In the genomic region with DNA sequence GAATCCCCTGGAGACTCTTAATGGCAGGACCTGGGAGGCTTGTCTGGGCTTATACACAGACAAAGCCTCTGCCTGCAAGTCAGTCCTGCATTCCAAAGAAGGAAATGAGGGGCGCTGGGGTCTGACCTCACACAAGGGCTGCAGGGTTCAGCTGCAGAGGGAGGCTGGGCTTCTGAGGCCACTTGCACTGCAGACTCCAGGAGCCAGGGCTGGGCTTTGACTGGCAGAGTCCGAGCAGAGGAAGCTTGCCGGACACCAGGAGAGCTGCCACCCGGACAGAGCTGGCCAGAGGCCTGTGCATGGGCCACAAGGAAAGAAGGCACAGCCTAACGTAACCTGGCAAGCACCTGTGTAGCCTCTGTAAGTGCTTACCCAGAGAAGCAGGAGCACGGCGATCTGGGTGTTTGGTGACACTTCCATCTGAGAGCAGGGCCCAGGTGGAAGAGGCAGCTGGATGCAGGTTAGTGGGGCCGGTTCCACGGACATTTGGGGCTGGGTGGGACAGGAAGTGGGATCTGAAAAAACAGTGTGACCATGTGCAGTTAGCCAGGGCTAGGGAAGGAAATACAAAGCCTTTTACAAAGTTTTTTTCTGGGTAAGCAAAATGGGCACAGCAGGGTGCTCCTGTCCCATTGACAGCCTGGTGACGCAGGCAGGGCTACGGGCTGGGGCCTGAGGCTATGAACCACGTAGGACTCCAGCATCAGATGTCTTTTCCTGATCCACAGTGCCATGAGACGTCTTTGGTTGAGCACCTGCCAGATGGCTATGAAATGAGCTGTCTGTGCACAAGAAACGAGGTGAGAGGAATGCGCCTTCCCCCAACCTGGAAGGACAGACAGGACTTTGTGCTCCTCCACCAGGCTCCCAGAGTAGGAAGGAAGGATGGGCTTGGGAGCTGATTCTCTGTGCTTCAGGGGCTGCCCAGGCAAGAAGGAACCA, we compare ENCODE assay signal across 1 cellular context.
TF ChIP-seq lines count a peak whose summit lies in the region.

No MANE protein-coding gene starts in this region.

TF ChIP-seq in HEK293, 187 proteins besides CTCF, POLR2A, EP300 and RAD21 (continued from another document and continues in another):
- TF ChIP-seq TRIM28 (IDR thresholded peaks at IDR 0.05; ENCODE audit: borderline replicate concordance, low read length) (no peak), ZNF776 (tag by site-specific recombination; IDR thresholded peaks at IDR 0.05; ENCODE audit: borderline replicate concordance) (no peak), ZNF214 (tag by site-specific recombination; IDR thresholded peaks at IDR 0.05; ENCODE audit: borderline replicate concordance) (no peak), ZNF76 (tag by site-specific recombination; IDR thresholded peaks at IDR 0.05; ENCODE audit: borderline replicate concordance, low read depth) (no peak), HOXA7 (CRISPR knock-in tag; IDR thresholded peaks at IDR 0.05; ENCODE audit: borderline replicate concordance) (no peak), ZSCAN4 (tag by site-specific recombination; IDR thresholded peaks at IDR 0.05) (no peak), OSR2 (tag by site-specific recombination; IDR thresholded peaks at IDR 0.05) (no peak; the same call in 1 of the 2 replicates), SP7 (tag by site-specific recombination; IDR thresholded peaks at IDR 0.05) (0 out of 2 replicates have a peak, but pooled peaks have one; percentile 31), EGR2 (tag by site-specific recombination; IDR thresholded peaks at IDR 0.05; ENCODE audit: low read depth) (no peak), FEZF1 (tag by site-specific recombination; IDR thresholded peaks at IDR 0.05) (peak; percentile 72), ZNF677 (tag by site-specific recombination; IDR thresholded peaks at IDR 0.05) (no peak), ZNF157 (tag by site-specific recombination; IDR thresholded peaks at IDR 0.05) (no peak), ZNF174 (tag by site-specific recombination; IDR thresholded peaks at IDR 0.05) (no peak), ZNF777 (tag by site-specific recombination; IDR thresholded peaks at IDR 0.05; ENCODE audit: borderline replicate concordance) (no peak), KLF9 (tag by site-specific recombination; IDR thresholded peaks at IDR 0.05; ENCODE audit: low read depth) (no peak), ZSCAN16 (tag by site-specific recombination; IDR thresholded peaks at IDR 0.05) (no peak), ZBTB1 (tag by site-specific recombination; IDR thresholded peaks at IDR 0.05) (no peak), KLF16 (tag by site-specific recombination; IDR thresholded peaks at IDR 0.05) (no peak), ZIC2 (tag by site-specific recombination; IDR thresholded peaks at IDR 0.05) (peak; percentile 74), SCRT1 (tag by site-specific recombination; IDR thresholded peaks at IDR 0.05; ENCODE audit: borderline replicate concordance) (no peak), YY2 (tag by site-specific recombination; IDR thresholded peaks at IDR 0.05) (no peak), ZNF37A (tag by site-specific recombination; IDR thresholded peaks at IDR 0.05) (no peak), ZNF175 (tag by site-specific recombination; IDR thresholded peaks at IDR 0.05) (no peak), ZNF600 (tag by site-specific recombination; IDR thresholded peaks at IDR 0.05) (peak; percentile 38; the same call in 1 of the 2 replicates), ZBTB17 (tag by site-specific recombination; IDR thresholded peaks at IDR 0.05) (0 out of 2 replicates have a peak, but pooled peaks have one; percentile 14), ZNF707 (tag by site-specific recombination; IDR thresholded peaks at IDR 0.05) (no peak), ZNF530 (tag by site-specific recombination; IDR thresholded peaks at IDR 0.05; ENCODE audit: low read depth) (no peak), ZNF792 (tag by site-specific recombination; IDR thresholded peaks at IDR 0.05) (no peak), ZBTB6 (tag by site-specific recombination; IDR thresholded peaks at IDR 0.05) (no peak), MYNN (tag by site-specific recombination; IDR thresholded peaks at IDR 0.05; ENCODE audit: borderline replicate concordance) (no peak), ZEB2 (tag by site-specific recombination; IDR thresholded peaks at IDR 0.05) (peak; percentile 16; the same call in 1 of the 2 replicates), ZNF221 (tag by site-specific recombination; IDR thresholded peaks at IDR 0.05; ENCODE audit: borderline replicate concordance) (no peak), PBX3 (CRISPR knock-in tag; IDR thresholded peaks at IDR 0.05) (peak; percentile 21; the same call in 1 of the 2 replicates), ZNF585B (tag by site-specific recombination; IDR thresholded peaks at IDR 0.05) (no peak), ZNF121 (tag by site-specific recombination; IDR thresholded peaks at IDR 0.05) (no peak), ZNF626 (tag by site-specific recombination; IDR thresholded peaks at IDR 0.05) (no peak), ZNF155 (tag by site-specific recombination; IDR thresholded peaks at IDR 0.05) (no peak), ZNF341 (tag by site-specific recombination; IDR thresholded peaks at IDR 0.05; ENCODE audit: low read depth) (no peak), PRDM1 (tag by site-specific recombination; IDR thresholded peaks at IDR 0.05) (no peak), ZNF623 (tag by site-specific recombination; IDR thresholded peaks at IDR 0.05) (no peak), ZNF394 (tag by site-specific recombination; IDR thresholded peaks at IDR 0.05; ENCODE audit: borderline replicate concordance) (no peak), ZNF280C (tag by site-specific recombination; IDR thresholded peaks at IDR 0.05) (no peak), ZNF292 (tag by site-specific recombination; IDR thresholded peaks at IDR 0.05; ENCODE audit: borderline replicate concordance, low read depth) (no peak), ZNF266 (tag by site-specific recombination; IDR thresholded peaks at IDR 0.05; ENCODE audit: low read depth) (no peak), ZNF548 (tag by site-specific recombination; IDR thresholded peaks at IDR 0.05) (no peak), SALL2 (tag by site-specific recombination; IDR thresholded peaks at IDR 0.05; ENCODE audit: borderline replicate concordance) (no peak), ZNF184 (tag by site-specific recombination; IDR thresholded peaks at IDR 0.05) (no peak), MEIS1 (CRISPR knock-in tag; IDR thresholded peaks at IDR 0.05; ENCODE audit: borderline replicate concordance) (no peak), ZNF146 (tag by site-specific recombination; IDR thresholded peaks at IDR 0.05) (no peak), YY1 (tag by site-specific recombination; IDR thresholded peaks at IDR 0.05) (no peak), ZNF768 (tag by site-specific recombination; IDR thresholded peaks at IDR 0.05) (no peak)
- TF ChIP-seq, protein P1, sequence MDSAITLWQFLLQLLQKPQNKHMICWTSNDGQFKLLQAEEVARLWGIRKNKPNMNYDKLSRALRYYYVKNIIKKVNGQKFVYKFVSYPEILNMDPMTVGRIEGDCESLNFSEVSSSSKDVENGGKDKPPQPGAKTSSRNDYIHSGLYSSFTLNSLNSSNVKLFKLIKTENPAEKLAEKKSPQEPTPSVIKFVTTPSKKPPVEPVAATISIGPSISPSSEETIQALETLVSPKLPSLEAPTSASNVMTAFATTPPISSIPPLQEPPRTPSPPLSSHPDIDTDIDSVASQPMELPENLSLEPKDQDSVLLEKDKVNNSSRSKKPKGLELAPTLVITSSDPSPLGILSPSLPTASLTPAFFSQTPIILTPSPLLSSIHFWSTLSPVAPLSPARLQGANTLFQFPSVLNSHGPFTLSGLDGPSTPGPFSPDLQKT (IDR thresholded peaks at IDR 0.05; ENCODE audit: borderline replicate concordance, low read depth, low read length): no peak
- TF ChIP-seq, protein P2, sequence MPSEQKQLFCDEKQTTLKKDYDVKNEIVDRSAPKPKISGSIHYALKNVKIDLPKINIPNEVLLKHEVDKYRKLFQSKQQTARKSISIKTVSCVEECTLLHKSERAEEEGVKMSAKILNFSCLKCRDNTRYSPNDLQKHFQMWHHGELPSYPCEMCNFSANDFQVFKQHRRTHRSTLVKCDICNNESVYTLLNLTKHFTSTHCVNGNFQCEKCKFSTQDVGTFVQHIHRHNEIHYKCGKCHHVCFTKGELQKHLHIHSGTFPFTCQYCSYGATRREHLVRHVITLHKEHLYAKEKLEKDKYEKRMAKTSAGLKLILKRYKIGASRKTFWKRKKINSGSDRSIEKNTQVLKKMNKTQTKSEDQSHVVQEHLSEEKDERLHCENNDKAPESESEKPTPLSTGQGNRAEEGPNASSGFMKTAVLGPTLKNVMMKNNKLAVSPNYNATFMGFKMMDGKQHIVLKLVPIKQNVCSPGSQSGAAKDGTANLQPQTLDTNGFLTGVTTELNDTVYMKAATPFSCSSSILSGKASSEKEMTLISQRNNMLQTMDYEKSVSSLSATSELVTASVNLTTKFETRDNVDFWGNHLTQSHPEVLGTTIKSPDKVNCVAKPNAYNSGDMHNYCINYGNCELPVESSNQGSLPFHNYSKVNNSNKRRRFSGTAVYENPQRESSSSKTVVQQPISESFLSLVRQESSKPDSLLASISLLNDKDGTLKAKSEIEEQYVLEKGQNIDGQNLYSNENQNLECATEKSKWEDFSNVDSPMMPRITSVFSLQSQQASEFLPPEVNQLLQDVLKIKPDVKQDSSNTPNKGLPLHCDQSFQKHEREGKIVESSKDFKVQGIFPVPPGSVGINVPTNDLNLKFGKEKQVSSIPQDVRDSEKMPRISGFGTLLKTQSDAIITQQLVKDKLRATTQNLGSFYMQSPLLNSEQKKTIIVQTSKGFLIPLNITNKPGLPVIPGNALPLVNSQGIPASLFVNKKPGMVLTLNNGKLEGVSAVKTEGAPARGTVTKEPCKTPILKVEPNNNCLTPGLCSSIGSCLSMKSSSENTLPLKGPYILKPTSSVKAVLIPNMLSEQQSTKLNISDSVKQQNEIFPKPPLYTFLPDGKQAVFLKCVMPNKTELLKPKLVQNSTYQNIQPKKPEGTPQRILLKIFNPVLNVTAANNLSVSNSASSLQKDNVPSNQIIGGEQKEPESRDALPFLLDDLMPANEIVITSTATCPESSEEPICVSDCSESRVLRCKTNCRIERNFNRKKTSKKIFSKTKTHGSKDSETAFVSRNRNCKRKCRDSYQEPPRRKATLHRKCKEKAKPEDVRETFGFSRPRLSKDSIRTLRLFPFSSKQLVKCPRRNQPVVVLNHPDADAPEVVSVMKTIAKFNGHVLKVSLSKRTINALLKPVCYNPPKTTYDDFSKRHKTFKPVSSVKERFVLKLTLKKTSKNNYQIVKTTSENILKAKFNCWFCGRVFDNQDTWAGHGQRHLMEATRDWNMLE (tag by site-specific recombination; conservative IDR thresholded peaks at IDR 0.05; ENCODE audit: low read depth): no peak
- TF ChIP-seq, protein P3, sequence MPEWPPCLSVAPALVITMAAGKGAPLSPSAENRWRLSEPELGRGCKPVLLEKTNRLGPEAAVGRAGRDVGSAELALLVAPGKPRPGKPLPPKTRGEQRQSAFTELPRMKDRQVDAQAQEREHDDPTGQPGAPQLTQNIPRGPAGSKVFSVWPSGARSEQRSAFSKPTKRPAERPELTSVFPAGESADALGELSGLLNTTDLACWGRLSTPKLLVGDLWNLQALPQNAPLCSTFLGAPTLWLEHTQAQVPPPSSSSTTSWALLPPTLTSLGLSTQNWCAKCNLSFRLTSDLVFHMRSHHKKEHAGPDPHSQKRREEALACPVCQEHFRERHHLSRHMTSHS (tag by site-specific recombination; IDR thresholded peaks at IDR 0.05): no peak
- TF ChIP-seq, protein P4, sequence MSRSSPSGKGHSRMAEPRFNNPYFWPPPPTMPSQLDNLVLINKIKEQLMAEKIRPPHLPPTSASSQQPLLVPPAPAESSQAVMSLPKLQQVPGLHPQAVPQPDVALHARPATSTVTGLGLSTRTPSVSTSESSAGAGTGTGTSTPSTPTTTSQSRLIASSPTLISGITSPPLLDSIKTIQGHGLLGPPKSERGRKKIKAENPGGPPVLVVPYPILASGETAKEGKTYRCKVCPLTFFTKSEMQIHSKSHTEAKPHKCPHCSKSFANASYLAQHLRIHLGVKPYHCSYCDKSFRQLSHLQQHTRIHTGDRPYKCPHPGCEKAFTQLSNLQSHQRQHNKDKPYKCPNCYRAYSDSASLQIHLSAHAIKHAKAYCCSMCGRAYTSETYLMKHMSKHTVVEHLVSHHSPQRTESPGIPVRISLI (tag by site-specific recombination; IDR thresholded peaks at IDR 0.05): no peak; the same call in 1 of the 2 replicates
